15 cellular contexts compared by ENCODE assay signal in the genomic region with DNA sequence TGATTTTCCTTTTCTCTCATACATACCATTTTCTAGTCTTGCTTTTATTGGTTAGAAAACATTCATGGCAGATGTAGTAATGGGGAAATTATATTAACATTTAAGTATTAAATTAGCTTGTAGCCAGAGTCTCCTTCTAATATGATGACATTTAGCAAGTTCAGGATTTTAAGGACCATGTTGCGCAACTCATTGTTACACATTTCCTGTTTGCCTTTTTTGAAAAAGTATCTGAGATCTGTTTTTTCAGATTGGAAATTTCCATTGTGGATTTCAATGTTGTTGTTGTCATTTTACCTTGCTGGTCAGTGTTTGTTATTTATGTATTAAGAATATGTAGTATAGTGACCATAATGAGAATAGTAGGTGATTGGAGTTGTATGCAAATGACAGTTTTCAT.
DNase-seq lines count a peak whose midpoint lies in the region; ATAC-seq and TF ChIP-seq lines count a peak whose summit lies in the region.
"Had no signal": no experiment of that assay in that cellular context is flagged by ENCODE, and none has a peak within 500 bp of the region (broad histone marks: within the 10 kb centered on the region; RNA-seq: fewer than 3 reads in every experiment).

No MANE protein-coding gene starts in this region.

- ATAC-seq in GM19023 (IDR thresholded peaks at IDR 0.05; ENCODE audit: unreplicated experiment), result no peak
- ATAC-seq: right cardiac atrium, Right ventricle myocardium inferior had no signal

- DNase-seq in NOMO-1 treated with DMSO at 0.1 percent for 48 hours (lab: John Stamatoyannopoulos, UW; ENCODE audit: unreplicated experiment) (peak; percentile 33), NOMO-1 treated with dmso at 0.1 percent for 144 hours (lab: John Stamatoyannopoulos, UW; ENCODE audit: unreplicated experiment) (no peak), NCI-H748 treated with DMSO at 0.1 percent for 48 hours (lab: John Stamatoyannopoulos, UW) (peak; percentile 38), epithelial cell of esophagus (ENCODE audit: low read depth) (peak; percentile 64), skeletal muscle cell (ENCODE audit: low read depth) (peak; percentile 60), cerebellar cortex (ENCODE audit: low spot score) (no peak), cerebellar nuclear complex (lab: John Stamatoyannopoulos, UW) (no peak)
- DNase-seq: ACHN, cortex of kidney, hypothalamus, NCI-H1694, right cardiac atrium had no signal

- no peak for TF ChIP-seq CTCF in epithelial cell of esophagus (IDR thresholded peaks at IDR 0.05; ENCODE audit: insufficient read depth, low read depth, low read length, missing control alignments)

- H3K4me3 ChIP-seq in epithelial cell of esophagus (ENCODE audit: low read length), result no peak overlapping the region
- H3K4me3 ChIP-seq in skeletal muscle cell (ENCODE audit: low read depth, low read length), result no peak overlapping the region
- H3K4me3 ChIP-seq: upper lobe of left lung had no signal

Comparison
In these comparisons a context has a peak if more than half of its experiments do, and no peak if none do; other contexts are left out.
1. DNase-seq: peak in NOMO-1 treated with DMSO at 0.1 percent for 48 hours (single experiment), NCI-H748 treated with DMSO at 0.1 percent for 48 hours (single experiment), epithelial cell of esophagus (single experiment) and skeletal muscle cell (single experiment); none in NOMO-1 treated with dmso at 0.1 percent for 144 hours (single experiment), cerebellar cortex (single experiment) and cerebellar nuclear complex (0 of 2).